17 cellular contexts compared by ENCODE assay signal in the genomic region with DNA sequence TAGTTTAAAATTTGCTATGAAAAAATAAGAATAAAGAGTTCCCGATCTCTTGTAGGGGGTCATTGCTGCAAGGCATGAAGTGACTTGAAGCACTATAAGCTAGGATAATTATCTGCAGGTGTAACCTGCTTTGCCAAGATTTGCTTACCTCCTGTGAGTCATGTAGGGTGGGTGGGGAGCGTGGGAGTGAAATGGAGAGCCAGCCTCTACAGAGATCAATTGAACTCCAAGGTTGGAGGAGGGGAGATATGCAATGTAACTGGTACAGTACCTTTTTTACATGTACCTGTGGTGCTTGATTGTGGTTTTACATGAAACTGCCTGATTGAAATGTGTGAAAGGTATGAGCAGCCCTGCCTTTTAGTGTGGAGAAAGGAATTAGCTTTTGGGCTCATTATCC.
DNase-seq lines count a peak whose midpoint lies in the region; ATAC-seq and TF ChIP-seq lines count a peak whose summit lies in the region.
"Had no signal": no experiment of that assay in that cellular context is flagged by ENCODE, and none has a peak within 500 bp of the region (broad histone marks: within the 10 kb centered on the region; RNA-seq: fewer than 3 reads in every experiment).

No MANE protein-coding gene starts in this region.

- no peaks in the 10 kb centered on the region for H3K9me3 ChIP-seq in mucosa of descending colon
- H3K9me3 ChIP-seq: SJCRH30 had no signal

- no peaks in the 10 kb centered on the region for H3K4me1 ChIP-seq in mucosa of descending colon (ENCODE audit: low read depth)
- H3K4me1 ChIP-seq: SJCRH30 had no signal

- TF ChIP-seq CTCF in mucosa of descending colon (IDR thresholded peaks at IDR 0.05): no peak

- no peaks in the 10 kb centered on the region for H3K36me3 ChIP-seq in mucosa of descending colon (ENCODE audit: low read depth)
- H3K36me3 ChIP-seq: SJCRH30 had no signal

- H3K4me3 ChIP-seq in mucosa of descending colon: no peak overlapping the region
- H3K4me3 ChIP-seq: GM23338, SJCRH30 had no signal

- DNase-seq in activated naive CD4-positive, alpha-beta T cell treated with Interleukin-2 at 50 U/mL for 16 hours: peak; percentile 4
- DNase-seq in activated naive CD4-positive, alpha-beta T cell (lab: John Stamatoyannopoulos, UW): no peak
- DNase-seq in NCI-H69 (lab: John Stamatoyannopoulos, UW): peak; percentile 76
- DNase-seq in caudate nucleus (lab: John Stamatoyannopoulos, UW): peak in 40 of 61 donors; percentile 3 to 87 (median 43)
- peak in 2 of 3 experiments; percentile 5 to 40 for DNase-seq in stimulated activated CD4-positive, alpha-beta T cell treated with anti-CD3 and anti-CD28 coated beads, TNF-alpha, amount 100 ng/mL, for 4 hours (ENCODE audit: low read depth in 3 of 3)
- DNase-seq in stimulated activated naive CD4-positive, alpha-beta T cell (lab: John Stamatoyannopoulos, UW): no peak
- no peak for DNase-seq in mucosa of descending colon
- DNase-seq: activated naive CD8-positive, alpha-beta T cell treated with anti-CD3 and anti-CD28 coated beads, Interleukin-2, amount 10 ng/mL, durations not matched to agents 7 days and 5 days; dermis blood vessel endothelial cell; EL; left cardiac atrium; NCI-H2029; nephron progenitor cell; SJCRH30 had no signal

- intact Hi-C loops in mucosa of descending colon (cut with DNase I, micrococcal nuclease): no loop called here

- H3K27ac ChIP-seq in caudate nucleus (ENCODE audit: low read depth, low read length): no peak overlapping the region
- H3K27ac ChIP-seq: epithelial cell of prostate, SJCRH30 had no signal

- ATAC-seq in mucosa of descending colon: no peak
- ATAC-seq: GM23338, left cardiac atrium, WTC11 had no signal

Comparison
In these comparisons a context has a peak if more than half of its experiments do, and no peak if none do; other contexts are left out.
1. DNase-seq: peak in activated naive CD4-positive, alpha-beta T cell treated with Interleukin-2 at 50 U/mL for 16 hours (single experiment), NCI-H69 (single experiment), caudate nucleus (40 of 61) and stimulated activated CD4-positive, alpha-beta T cell treated with anti-CD3 and anti-CD28 coated beads, TNF-alpha, amount 100 ng/mL, for 4 hours (2 of 3); none in activated naive CD4-positive, alpha-beta T cell (0 of 4), stimulated activated naive CD4-positive, alpha-beta T cell (0 of 6) and mucosa of descending colon (0 of 3).